24 cellular contexts compared by ENCODE assay signal in genomic region chr22:43823911-43824665, GRCh38. TPM values are rescaled to one million over a fixed set of nuclear protein-coding genes. Genes with fewer than 3 reads are reported as not detected.
A peak's percentile ranks its signal among the peaks of the same experiment; 100 is the strongest.
DNase-seq lines count a peak whose midpoint lies in the region; ATAC-seq and TF ChIP-seq lines count a peak whose summit lies in the region.
"Had no signal": no experiment of that assay in that cellular context is flagged by ENCODE, and none has a peak within 500 bp of the region (broad histone marks: within the 10 kb centered on the region; RNA-seq: fewer than 3 reads in every experiment).

No MANE protein-coding gene starts in this region.

- POLR2A ChIA-PET in activated CD4-positive, alpha-beta memory T cell treated with anti-CD3 and anti-CD28 coated beads for 36 hours (lab: Charles Lee): interaction anchor here (1.0 kb wide), 1 partner anchor 11 kb away, joined by 3 read pairs; no protein-coding TSS in a partner anchor
- POLR2A ChIA-PET in activated CD4-positive, alpha-beta memory T cell treated with anti-CD3 and anti-CD28 coated beads, Interleukin-2, amount 10 ng/mL, durations not matched to agents 7 days and 5 days (lab: Charles Lee): no interaction called here

- H3K27ac ChIP-seq in body of pancreas (peak overlapping the region in 3 of 4 donors; percentile 79 to 84 (median 80)), right lobe of liver (peak overlapping the region in 2 of 3 donors; percentile 68 to 71), testis (no peak overlapping the region)

- CTCF ChIA-PET in activated CD4-positive, alpha-beta memory T cell treated with anti-CD3 and anti-CD28 coated beads for 36 hours (lab: Charles Lee): no interaction called here
- CTCF ChIA-PET in activated CD4-positive, alpha-beta memory T cell treated with anti-CD3 and anti-CD28 coated beads, Interleukin-2, amount 10 ng/mL, durations not matched to agents 7 days and 5 days (lab: Charles Lee): no interaction called here

- DNase-seq in activated CD4-positive, alpha-beta memory T cell treated with anti-CD3 and anti-CD28 coated beads for 36 hours: peak; percentile 7
- no peak for DNase-seq in activated CD4-positive, alpha-beta memory T cell treated with anti-CD3 and anti-CD28 coated beads, Interleukin-2, amount 10 ng/mL, durations not matched to agents 7 days and 5 days
- DNase-seq in body of pancreas: no peak
- no peak for DNase-seq in right lobe of liver
- peak; percentile 12 for DNase-seq in testis
- no peak for DNase-seq in amygdala (lab: John Stamatoyannopoulos, UW)
- no peak for DNase-seq in foreskin melanocyte
- no peak for DNase-seq in mucosa of gallbladder (ENCODE audit: low spot score)
- DNase-seq: activated CD4-positive, alpha-beta T cell treated with anti-CD3 and anti-CD28 coated beads for 1 hour; activated naive CD4-positive, alpha-beta T cell treated with anti-CD3 and anti-CD28 coated beads, Interleukin-2, amount 50 U/mL, for 16 hours; AML-193; cerebellar nuclear complex; erythroblast; GF-D8; Kasumi-1; mucosa of descending colon; MV-4-11; NCI-H510A; NK-92 treated with Interleukin-12 subunit alpha and Interleukin-12 subunit beta, amount 100 ng/mL, for 24 hours; SW 1271 had no signal

- H3K4me3 ChIP-seq in body of pancreas: no peak overlapping the region
- H3K4me3 ChIP-seq in right lobe of liver: no peak overlapping the region
- H3K4me3 ChIP-seq in testis: no peak overlapping the region
- H3K4me3 ChIP-seq: mucosa of descending colon, skin epidermis had no signal

- no peak overlapping the region for H3K27ac Mint-ChIP-seq in activated CD4-positive, alpha-beta memory T cell treated with anti-CD3 and anti-CD28 coated beads for 36 hours
- H3K27ac Mint-ChIP-seq in activated CD4-positive, alpha-beta memory T cell treated with anti-CD3 and anti-CD28 coated beads, Interleukin-2, amount 10 ng/mL, durations not matched to agents 7 days and 5 days: no peak overlapping the region
- H3K27ac Mint-ChIP-seq: activated T-helper 1 cell treated with anti-CD3 and anti-CD28 coated beads, Interleukin-12 subunit alpha, Interleukin-12 subunit beta, Interleukin-2, Interleukin-4 antibody, amounts not matched to agents 30 ng/mL and 10 ng/mL and 1 ng/mL, durations not matched to agents 14 hours and 24 hours and 36 hours had no signal

- ATAC-seq in body of pancreas (peak; percentile 21), right lobe of liver (peak in 3 of 4 donors; percentile 1 to 15 (median 5))

- H3K9me3 Mint-ChIP-seq in activated CD4-positive, alpha-beta memory T cell treated with anti-CD3 and anti-CD28 coated beads for 36 hours: no peaks in the 10 kb centered on the region
- H3K9me3 Mint-ChIP-seq in activated CD4-positive, alpha-beta memory T cell treated with anti-CD3 and anti-CD28 coated beads, Interleukin-2, amount 10 ng/mL, durations not matched to agents 7 days and 5 days: no peaks in the 10 kb centered on the region
- H3K9me3 Mint-ChIP-seq: activated T-helper 1 cell treated with anti-CD3 and anti-CD28 coated beads, Interleukin-12 subunit alpha, Interleukin-12 subunit beta, Interleukin-2, Interleukin-4 antibody, amounts not matched to agents 30 ng/mL and 10 ng/mL and 1 ng/mL, durations not matched to agents 14 hours and 24 hours and 36 hours had no signal

- H3K4me1 ChIP-seq in body of pancreas: peaks cover 16% of the 10 kb centered on the region
- H3K4me1 ChIP-seq in right lobe of liver: peaks cover 0 to 15% (median 7%) of the 10 kb centered on the region in 4 donors
- H3K4me1 ChIP-seq in testis: no peaks in the 10 kb centered on the region

- H3K4me3 Mint-ChIP-seq in activated CD4-positive, alpha-beta memory T cell treated with anti-CD3 and anti-CD28 coated beads for 36 hours: no peak overlapping the region
- H3K4me3 Mint-ChIP-seq in activated CD4-positive, alpha-beta memory T cell treated with anti-CD3 and anti-CD28 coated beads, Interleukin-2, amount 10 ng/mL, durations not matched to agents 7 days and 5 days: no peak overlapping the region
- H3K4me3 Mint-ChIP-seq: activated T-helper 1 cell treated with anti-CD3 and anti-CD28 coated beads, Interleukin-12 subunit alpha, Interleukin-12 subunit beta, Interleukin-2, Interleukin-4 antibody, amounts not matched to agents 30 ng/mL and 10 ng/mL and 1 ng/mL, durations not matched to agents 14 hours and 24 hours and 36 hours had no signal

- no peaks in the 10 kb centered on the region for H3K4me1 Mint-ChIP-seq in activated CD4-positive, alpha-beta memory T cell treated with anti-CD3 and anti-CD28 coated beads for 36 hours (ENCODE audit: low read depth)
- no peaks in the 10 kb centered on the region for H3K4me1 Mint-ChIP-seq in activated CD4-positive, alpha-beta memory T cell treated with anti-CD3 and anti-CD28 coated beads, Interleukin-2, amount 10 ng/mL, durations not matched to agents 7 days and 5 days

- H3K9me3 ChIP-seq in body of pancreas (no peaks in the 10 kb centered on the region), right lobe of liver (no peaks in the 10 kb centered on the region), testis (no peaks in the 10 kb centered on the region)
- H3K9me3 ChIP-seq: mucosa of descending colon had no signal

- H3K27me3 ChIP-seq in body of pancreas (no peaks in the 10 kb centered on the region), right lobe of liver (no peaks in the 10 kb centered on the region), testis (no peaks in the 10 kb centered on the region)

- no peaks in the 10 kb centered on the region for H3K36me3 Mint-ChIP-seq in activated CD4-positive, alpha-beta memory T cell treated with anti-CD3 and anti-CD28 coated beads for 36 hours
- no peaks in the 10 kb centered on the region for H3K36me3 Mint-ChIP-seq in activated CD4-positive, alpha-beta memory T cell treated with anti-CD3 and anti-CD28 coated beads, Interleukin-2, amount 10 ng/mL, durations not matched to agents 7 days and 5 days (ENCODE audit: low read depth)

- intact Hi-C loops in activated CD4-positive, alpha-beta memory T cell treated with anti-CD3 and anti-CD28 coated beads for 36 hours (cut with micrococcal nuclease): no loop called here
- intact Hi-C loops in body of pancreas (cut with DNase I) (no loop called here), right lobe of liver (cut with DNase I) (no loop called here), testis (cut with DNase I; ENCODE audit: low total_unique reads) (no loop called here)

- TF ChIP-seq POLR2A in body of pancreas (IDR thresholded peaks at IDR 0.05) (no peak), right lobe of liver (IDR thresholded peaks at IDR 0.05) (no peak), testis (IDR thresholded peaks at IDR 0.05) (no peak)

- H3K36me3 ChIP-seq in body of pancreas (replicated peaks in 1 of 2; ENCODE audit: insufficient read depth in 1 of 2, low read depth in 2 of 2): no peaks in the 10 kb centered on the region
- no peaks in the 10 kb centered on the region for H3K36me3 ChIP-seq in right lobe of liver
- H3K36me3 ChIP-seq in testis (ENCODE audit: low read depth, missing control alignments): no peaks in the 10 kb centered on the region

- TF ChIP-seq CTCF in body of pancreas (IDR thresholded peaks at IDR 0.05) (no peak), right lobe of liver (IDR thresholded peaks at IDR 0.05) (no peak), testis (IDR thresholded peaks at IDR 0.05) (no peak)

- WGBS in body of pancreas, 2 donors: 53 to 56% methylated on average over 14 to 17 of the region's 17 CpGs
- WGBS in right lobe of liver (ENCODE audit: insufficient coverage, low coverage, low lambda C conversion rate, missing lambda C conversion rate): 50% methylated on average over 11 of the region's 17 CpGs
- 87 to 95% methylated on average over 15 to 17 of the region's 17 CpGs for WGBS in testis, 2 donors

- peaks cover 16% of the 10 kb centered on the region for H3K27me3 Mint-ChIP-seq in activated CD4-positive, alpha-beta memory T cell treated with anti-CD3 and anti-CD28 coated beads for 36 hours
- peaks cover 2% of the 10 kb centered on the region for H3K27me3 Mint-ChIP-seq in activated CD4-positive, alpha-beta memory T cell treated with anti-CD3 and anti-CD28 coated beads, Interleukin-2, amount 10 ng/mL, durations not matched to agents 7 days and 5 days

RNA-seq across cellular contexts. Expression of gene EFCAB6, which starts 12.0 kb away (rescaled TPM):
- under 1 TPM; 0.27 to 0.29 TPM for total RNA-seq in activated CD4-positive, alpha-beta memory T cell treated with anti-CD3 and anti-CD28 coated beads for 36 hours
- under 1 TPM in 1 of 2 experiments, not detected in 1; 0.18 TPM for total RNA-seq in activated CD4-positive, alpha-beta memory T cell treated with anti-CD3 and anti-CD28 coated beads, Interleukin-2, amount 10 ng/mL, durations not matched to agents 7 days and 5 days
- total RNA-seq in body of pancreas (1 to 10 TPM; 4.0 to 4.4 TPM), right lobe of liver (1 to 10 TPM in 2 of 6 experiments, under 1 TPM in 4; 0.29 to 1.5 (median 0.93) TPM), testis (10 to 100 TPM; 41.3 to 81.5 TPM), mucosa of gallbladder (4.1 TPM)
- polyA plus RNA-seq in testis (ENCODE audit: insufficient read depth, low read depth, low replicate concordance): 108 TPM
- total RNA-seq: activated T-helper 1 cell treated with anti-CD3 and anti-CD28 coated beads, Interleukin-12 subunit alpha, Interleukin-12 subunit beta, Interleukin-2, Interleukin-4 antibody, amounts not matched to agents 30 ng/mL and 10 ng/mL and 1 ng/mL, durations not matched to agents 14 hours and 24 hours and 36 hours had no signal

RNA-seq across cellular contexts. Expression of gene SULT4A1, which starts 38.2 kb away (rescaled TPM):
- total RNA-seq in activated CD4-positive, alpha-beta memory T cell treated with anti-CD3 and anti-CD28 coated beads for 36 hours: not detected
- total RNA-seq in activated CD4-positive, alpha-beta memory T cell treated with anti-CD3 and anti-CD28 coated beads, Interleukin-2, amount 10 ng/mL, durations not matched to agents 7 days and 5 days: not detected
- total RNA-seq in body of pancreas: under 1 TPM in 1 of 2 donors, not detected in 1; 0.26 TPM
- under 1 TPM in 4 of 6 experiments, not detected in 2; 0.09 to 0.20 (median 0.15) TPM for total RNA-seq in right lobe of liver
- total RNA-seq in testis: 10 to 100 TPM; 10.3 to 11.9 TPM
- polyA plus RNA-seq in testis (ENCODE audit: insufficient read depth, low read depth, low replicate concordance): 11.2 TPM
- 0.43 TPM for total RNA-seq in mucosa of gallbladder
- total RNA-seq: activated T-helper 1 cell treated with anti-CD3 and anti-CD28 coated beads, Interleukin-12 subunit alpha, Interleukin-12 subunit beta, Interleukin-2, Interleukin-4 antibody, amounts not matched to agents 30 ng/mL and 10 ng/mL and 1 ng/mL, durations not matched to agents 14 hours and 24 hours and 36 hours; fibroblast of villous mesenchyme; lower leg skin had no signal

Comparison
In these comparisons a context has a peak if more than half of its experiments do, and no peak if none do; other contexts are left out.
1. DNase-seq: peak in activated CD4-positive, alpha-beta memory T cell treated with anti-CD3 and anti-CD28 coated beads for 36 hours (single experiment) and testis (single experiment); none in activated CD4-positive, alpha-beta memory T cell treated with anti-CD3 and anti-CD28 coated beads, Interleukin-2, amount 10 ng/mL, durations not matched to agents 7 days and 5 days (single experiment), body of pancreas (0 of 4), right lobe of liver (0 of 3), amygdala (0 of 56), foreskin melanocyte (single experiment) and mucosa of gallbladder (single experiment).
2. H3K27ac ChIP-seq: peak in body of pancreas (3 of 4) and right lobe of liver (2 of 3); none in testis (0 of 2).